ENCODE assay signal across 32 cellular contexts in the genomic region with DNA sequence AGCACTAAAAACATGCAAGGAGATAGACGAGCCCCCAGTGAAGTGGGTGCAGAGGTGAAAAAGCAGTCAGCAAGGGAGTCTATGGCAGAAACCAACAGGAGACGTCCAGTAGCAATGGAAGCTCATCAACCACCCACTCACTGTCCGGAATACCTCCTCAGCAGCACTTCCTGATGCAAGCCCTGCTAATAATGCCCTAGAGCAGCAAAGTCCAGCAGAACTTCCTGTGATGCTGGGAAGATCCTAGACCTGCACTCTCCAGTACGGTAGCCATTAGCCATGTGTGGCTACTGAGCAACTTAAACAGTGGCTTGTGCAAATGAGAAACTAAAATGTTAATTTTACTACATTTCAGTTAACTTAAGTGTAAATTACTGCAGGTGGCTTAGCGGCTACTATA. TPM values are rescaled to one million over a fixed set of nuclear protein-coding genes. Genes with fewer than 3 reads are reported as not detected.
A peak's percentile ranks its signal among the peaks of the same experiment; 100 is the strongest.
DNase-seq lines count a peak whose midpoint lies in the region; ATAC-seq, FAIRE-seq and TF ChIP-seq lines count a peak whose summit lies in the region.
"Had no signal": no experiment of that assay in that cellular context is flagged by ENCODE, and none has a peak within 500 bp of the region (broad histone marks: within the 10 kb centered on the region; RNA-seq: fewer than 3 reads in every experiment).

No MANE protein-coding gene starts in this region.

- no peaks in the 10 kb centered on the region for H3K4me1 Mint-ChIP-seq in endodermal cell
- H3K4me1 Mint-ChIP-seq: CD14-positive monocyte; CD4-positive, alpha-beta memory T cell; CD4-positive, CD25-positive, alpha-beta regulatory T cell had no signal

- H3K27ac Mint-ChIP-seq in endodermal cell: no peak overlapping the region
- H3K27ac Mint-ChIP-seq: CD14-positive monocyte; CD4-positive, alpha-beta memory T cell; CD8-positive, alpha-beta memory T cell had no signal

- H3K9me3 ChIP-seq in HepG2 (ENCODE audit: low read length): no peaks in the 10 kb centered on the region
- H3K9me3 ChIP-seq in right lobe of liver: no peaks in the 10 kb centered on the region
- H3K9me3 ChIP-seq in Karpas-422 (ENCODE audit: low read length): no peaks in the 10 kb centered on the region
- no peaks in the 10 kb centered on the region for H3K9me3 ChIP-seq in endodermal cell (ENCODE audit: control insufficient read depth, low read length)
- no peaks in the 10 kb centered on the region for H3K9me3 ChIP-seq in suprapubic skin
- H3K9me3 ChIP-seq in right atrium auricular region: peaks cover 0 to 15% of the 10 kb centered on the region in 2 donors
- H3K9me3 ChIP-seq: BE2C had no signal

- H3K27ac ChIP-seq in HepG2 (ENCODE audit: extremely low read length, insufficient read depth, low read length): peak overlapping the region; percentile 5
- no peak overlapping the region for H3K27ac ChIP-seq in right lobe of liver
- H3K27ac ChIP-seq in Karpas-422 (ENCODE audit: low read length): peak overlapping the region; percentile 8; the same call in 1 of the 2 replicates
- no peak overlapping the region for H3K27ac ChIP-seq in endodermal cell (ENCODE audit: low read depth, low read length)
- H3K27ac ChIP-seq in suprapubic skin: no peak overlapping the region
- H3K27ac ChIP-seq in right atrium auricular region: no peak overlapping the region
- H3K27ac ChIP-seq: 22Rv1, BLaER1 had no signal

- H3K27me3 Mint-ChIP-seq in endodermal cell (ENCODE audit: insufficient read depth): peaks cover 11% of the 10 kb centered on the region

- peaks cover 26% of the 10 kb centered on the region for H3K9me3 Mint-ChIP-seq in endodermal cell

- no peaks in the 10 kb centered on the region for H3K36me3 Mint-ChIP-seq in endodermal cell (ENCODE audit: low read depth)
- H3K36me3 Mint-ChIP-seq: CD14-positive monocyte; CD4-positive, CD25-positive, alpha-beta regulatory T cell; CD8-positive, alpha-beta memory T cell had no signal

- no peak for TF ChIP-seq RAD21 in HepG2 (CRISPR knock-in tag; IDR thresholded peaks at IDR 0.05)

- H3K79me2 ChIP-seq in HepG2 (ENCODE audit: insufficient read depth, low read length): no peaks in the 10 kb centered on the region
- H3K79me2 ChIP-seq in Karpas-422 (ENCODE audit: low read length): no peaks in the 10 kb centered on the region

- H2AFZ ChIP-seq in HepG2 (ENCODE audit: low read length) (no peak overlapping the region), Karpas-422 (ENCODE audit: low read length) (no peak overlapping the region)

- H3K9ac ChIP-seq in HepG2 (ENCODE audit: insufficient read depth, low read depth, low read length) (no peak overlapping the region), Karpas-422 (ENCODE audit: low read length) (no peak overlapping the region), endodermal cell (ENCODE audit: extremely low read depth, low read length, poor library complexity, severe bottlenecking) (no peak overlapping the region)
- H3K9ac ChIP-seq: BLaER1 had no signal

- DNase-seq in HepG2 (ENCODE audit: low spot score) (no peak), right lobe of liver (no peak), Karpas-422 (no peak), endodermal cell (peak; percentile 43), suprapubic skin (ENCODE audit: low spot score in 2 of 2) (peak; percentile 7 to 28), right atrium auricular region (ENCODE audit: low spot score) (no peak)
- DNase-seq: ACHN; BE2C; C1 segment of cervical spinal cord; CD4-positive, alpha-beta memory T cell; CD4-positive, CD25-positive, alpha-beta regulatory T cell; CD8-positive, alpha-beta memory T cell; COR-L47; DMS 273 treated with DMSO at 0.1 percent for 48 hours; DMS153; DMS79; DND-41; EL; GDM1 had no signal

- POLR2A ChIA-PET in HepG2 (lab: Yijun Ruan, JAX): interaction anchor here (0.7 to 1.8 kb wide), 4 partner anchors 13 to 147 kb away, joined by 3 to 13 read pairs (median 4); partner anchors contain the start of genes SERPINA11 and SERPINA3

- TF ChIP-seq EP300 in HepG2 (IDR thresholded peaks at IDR 0.05; ENCODE audit: low read depth in 2 of 2, low read length in 2 of 2) (no peak), HepG2 (CRISPR knock-in tag; IDR thresholded peaks at IDR 0.05; ENCODE audit: borderline replicate concordance) (no peak), suprapubic skin (IDR thresholded peaks at IDR 0.05) (no peak)

- no peak for FAIRE-seq in HepG2 (lab: Jason Lieb, UNC)
- FAIRE-seq: GM12878, GM12892, GM18507 had no signal

- no peak overlapping the region for H3K4me3 Mint-ChIP-seq in endodermal cell
- H3K4me3 Mint-ChIP-seq: CD14-positive monocyte; CD4-positive, alpha-beta memory T cell; CD4-positive, CD25-positive, alpha-beta regulatory T cell; CD8-positive, alpha-beta memory T cell had no signal

- no peaks in the 10 kb centered on the region for H3K27me3 ChIP-seq in HepG2 (ENCODE audit: control insufficient read depth in 1 of 2, insufficient read depth in 2 of 2, low read length in 2 of 2)
- H3K27me3 ChIP-seq in right lobe of liver: no peaks in the 10 kb centered on the region
- H3K27me3 ChIP-seq in Karpas-422 (ENCODE audit: low read length): no peaks in the 10 kb centered on the region
- no peaks in the 10 kb centered on the region for H3K27me3 ChIP-seq in endodermal cell (ENCODE audit: control insufficient read depth, insufficient read depth, low read length, poor library complexity, severe bottlenecking)
- no peaks in the 10 kb centered on the region for H3K27me3 ChIP-seq in suprapubic skin
- no peaks in the 10 kb centered on the region for H3K27me3 ChIP-seq in right atrium auricular region
- H3K27me3 ChIP-seq: BE2C, BLaER1 had no signal

- peaks cover 75% of the 10 kb centered on the region for H3K4me1 ChIP-seq in HepG2 (ENCODE audit: insufficient read depth, low read length)
- peaks cover 0 to 25% (median 6%) of the 10 kb centered on the region in 4 donors for H3K4me1 ChIP-seq in right lobe of liver
- peaks cover 55% of the 10 kb centered on the region for H3K4me1 ChIP-seq in Karpas-422 (ENCODE audit: low read length)
- no peaks in the 10 kb centered on the region for H3K4me1 ChIP-seq in endodermal cell (ENCODE audit: control insufficient read depth, insufficient read depth, low read length)
- H3K4me1 ChIP-seq in suprapubic skin: no peaks in the 10 kb centered on the region
- H3K4me1 ChIP-seq in right atrium auricular region: no peaks in the 10 kb centered on the region
- H3K4me1 ChIP-seq: BE2C, BLaER1 had no signal

- peak overlapping the region; percentile 15 for H3K4me2 ChIP-seq in HepG2 (ENCODE audit: low read depth, low read length)
- H3K4me2 ChIP-seq in Karpas-422 (ENCODE audit: low read depth, low read length, poor library complexity, severe bottlenecking): no peak overlapping the region
- H3K4me2 ChIP-seq: BLaER1 had no signal

- BruUV-seq in HepG2 (replicated peaks; lab: Mats Ljungman, UMichigan): no TSS peak

- TF ChIP-seq POLR2A in HepG2 (IDR thresholded peaks at IDR 0.05; ENCODE audit: insufficient read depth in 1 of 2, low read depth in 2 of 2, low read length in 2 of 2): no peak
- no peak for TF ChIP-seq POLR2A in right lobe of liver (IDR thresholded peaks at IDR 0.05)
- TF ChIP-seq POLR2A in suprapubic skin (IDR thresholded peaks at IDR 0.05): no peak

- 0 out of 3 replicates have a peak, but pooled peaks have one; percentile 13 for ATAC-seq in HepG2
- ATAC-seq in right lobe of liver: no peak
- no peak for ATAC-seq in GM19351 (IDR thresholded peaks at IDR 0.05; ENCODE audit: unreplicated experiment)
- no peak for ATAC-seq in HG03342 (IDR thresholded peaks at IDR 0.05; ENCODE audit: unreplicated experiment)
- ATAC-seq: GM12878 had no signal

- intact Hi-C loops in HepG2 (cut with micrococcal nuclease; ENCODE audit: unreplicated experiment): no loop called here
- intact Hi-C loops in right lobe of liver (cut with DNase I): no loop called here

- no peak overlapping the region for H3K4me3 ChIP-seq in HepG2 (replicated peaks in 1 of 3; ENCODE audit: insufficient read depth in 1 of 3, low read depth in 2 of 3, low read length in 3 of 3)
- no peak overlapping the region for H3K4me3 ChIP-seq in right lobe of liver
- no peak overlapping the region for H3K4me3 ChIP-seq in Karpas-422 (ENCODE audit: low read length)
- H3K4me3 ChIP-seq in endodermal cell (ENCODE audit: low read length): no peak overlapping the region
- no peak overlapping the region for H3K4me3 ChIP-seq in suprapubic skin
- H3K4me3 ChIP-seq in right atrium auricular region: no peak overlapping the region
- H3K4me3 ChIP-seq: BLaER1, GM12878 had no signal

- H4K20me1 ChIP-seq in HepG2 (ENCODE audit: insufficient read depth, low read length) (no peaks in the 10 kb centered on the region), Karpas-422 (ENCODE audit: insufficient read depth, low read depth, low read length) (no peaks in the 10 kb centered on the region)
- H4K20me1 ChIP-seq: BLaER1 had no signal

- TF ChIP-seq CTCF in HepG2 (CRISPR knock-in tag; IDR thresholded peaks at IDR 0.05): no peak
- no peak for TF ChIP-seq CTCF in right lobe of liver (IDR thresholded peaks at IDR 0.05)
- TF ChIP-seq CTCF in endodermal cell (conservative IDR thresholded peaks at IDR 0.05): no peak
- TF ChIP-seq CTCF in suprapubic skin (IDR thresholded peaks at IDR 0.05): no peak
- no peak for TF ChIP-seq CTCF in right atrium auricular region (IDR thresholded peaks at IDR 0.05)

- CTCF ChIA-PET in HepG2 (lab: Yijun Ruan, JAX; ENCODE audit: low intra/inter-chr PET ratio, low total read pairs): no interaction called here

- H3K9me2 ChIP-seq in Karpas-422 (replicated peaks; ENCODE audit: insufficient read depth, low read length): no peaks in the 10 kb centered on the region

- 87% methylated on average over 4 of the region's 5 CpGs for WGBS in HepG2 (ENCODE audit: low lambda C conversion rate)
- 79% methylated on average over 4 of the region's 5 CpGs for WGBS in right lobe of liver (ENCODE audit: insufficient coverage, low coverage, low lambda C conversion rate, missing lambda C conversion rate)
- 75 to 86% methylated on average over 2 to 5 of the region's 5 CpGs for WGBS in endodermal cell (ENCODE audit: insufficient coverage in 1 of 2, insufficient read length in 1 of 2), 2 experiments
- WGBS in suprapubic skin: 89% methylated on average over 5 of the region's 5 CpGs

- H3K36me3 ChIP-seq in HepG2 (replicated peaks in 1 of 2; ENCODE audit: control insufficient read depth in 1 of 2, insufficient read depth in 2 of 2, low read length in 2 of 2) (no peaks in the 10 kb centered on the region), right lobe of liver (no peaks in the 10 kb centered on the region), Karpas-422 (ENCODE audit: insufficient read depth, low read length) (peaks cover 63% of the 10 kb centered on the region), endodermal cell (ENCODE audit: control insufficient read depth, insufficient read depth, low read length) (no peaks in the 10 kb centered on the region), suprapubic skin (no peaks in the 10 kb centered on the region), right atrium auricular region (no peaks in the 10 kb centered on the region)
- H3K36me3 ChIP-seq: BE2C, BLaER1 had no signal

- in situ Hi-C loops in HepG2 (cut with HindIII; ENCODE audit: extremely low pct_ligation_motif_present, low pct_unique_long_range_greater_than_20kb): no loop called here

RNA-seq across cellular contexts. Expression of gene SERPINA9, which starts 11.0 kb away (rescaled TPM):
- not detected in 2 replicates for total RNA-seq in HepG2 (2016; rRNA removed; fragmentation: Illumina TruSeq; extraction: Trizol)
- not detected in 2 replicates for total RNA-seq in HepG2 (2016; cell fraction: cytosol; rRNA removed; fragmentation: Illumina TruSeq; extraction: Trizol; ENCODE audit: low read depth)
- not detected in 2 replicates for total RNA-seq in HepG2 (2016; cell fraction: insoluble cytoplasmic fraction; rRNA removed; fragmentation: Illumina TruSeq; extraction: Trizol)
- not detected in 2 replicates for total RNA-seq in HepG2 (2016; cell fraction: membrane; rRNA removed; fragmentation: Illumina TruSeq; extraction: Trizol)
- not detected in 2 replicates for total RNA-seq in HepG2 (2016; cell fraction: nucleus; rRNA removed; fragmentation: Illumina TruSeq; extraction: Trizol)
- 0.12 and 0.21 TPM in 2 replicates for polyA plus RNA-seq in HepG2 (2011; rRNA removed)
- polyA plus RNA-seq in HepG2 (2011; cell fraction: cytosol; rRNA removed): 0.16 and 0.18 TPM in 2 replicates
- polyA plus RNA-seq in HepG2 (2011; cell fraction: nucleus; rRNA removed): 0.64 and 1.1 TPM in 2 replicates
- 0.17 and 0.78 TPM in 2 replicates for polyA plus RNA-seq in HepG2 (2012)
- polyA plus RNA-seq in HepG2 (2016; cell fraction: cytosol; fragmentation: Illumina TruSeq; extraction: Trizol; ENCODE audit: low read depth): not detected in 2 replicates
- not detected in 2 replicates for polyA plus RNA-seq in HepG2 (2016; cell fraction: insoluble cytoplasmic fraction; fragmentation: Illumina TruSeq; extraction: Trizol; ENCODE audit: low read depth)
- not detected in 2 replicates for polyA plus RNA-seq in HepG2 (2016; cell fraction: membrane; fragmentation: Illumina TruSeq; extraction: Trizol; ENCODE audit: low read depth)
- not detected in 2 replicates for polyA plus RNA-seq in HepG2 (2016; cell fraction: nucleus; fragmentation: Illumina TruSeq; extraction: Trizol; ENCODE audit: insufficient read depth, low read depth)
- polyA minus RNA-seq in HepG2 (2011; rRNA and poly(A)+ RNA removed; ENCODE audit: low replicate concordance): 0.12 TPM in 1 of 2 replicates, not detected in the other
- not detected in 2 replicates for polyA minus RNA-seq in HepG2 (2011; cell fraction: cytosol; rRNA and poly(A)+ RNA removed)
- 0.37 TPM in 1 of 2 replicates, not detected in the other for polyA minus RNA-seq in HepG2 (2011; cell fraction: nucleus; rRNA and poly(A)+ RNA removed)
- total RNA-seq in right lobe of liver: under 1 TPM in 1 of 6 experiments, not detected in 5; 0.18 TPM
- 164 and 182 TPM in 2 replicates for total RNA-seq in Karpas-422 (2014; rRNA removed; shearing (Covaris generic); ENCODE audit: low replicate concordance)
- not detected for total RNA-seq in endodermal cell
- not detected for polyA plus RNA-seq in endodermal cell (2013, experiment 1 of 2)
- polyA plus RNA-seq in endodermal cell (2013, experiment 2 of 2): not detected
- 10 to 100 TPM in 2 of 4 donors, 1 to 10 TPM in 2; 1.8 to 11.0 (median 6.2) TPM for total RNA-seq in suprapubic skin
- total RNA-seq in right atrium auricular region: not detected
- total RNA-seq: A172; A673; CD4-positive, alpha-beta memory T cell; CD4-positive, CD25-positive, alpha-beta regulatory T cell; CD8-positive, alpha-beta memory T cell; G401; GM12878 had no signal
- polyA plus RNA-seq: CD14-positive monocyte; CD4-positive, alpha-beta memory T cell; CD4-positive, CD25-positive, alpha-beta regulatory T cell; CD8-positive, alpha-beta memory T cell had no signal

RNA-seq across cellular contexts. Expression of gene SERPINA11, which starts 12.4 kb away (rescaled TPM):
- 9.8 and 21.2 TPM in 2 replicates for total RNA-seq in HepG2 (2016; rRNA removed; fragmentation: Illumina TruSeq; extraction: Trizol)
- total RNA-seq in HepG2 (2016; cell fraction: cytosol; rRNA removed; fragmentation: Illumina TruSeq; extraction: Trizol; ENCODE audit: low read depth): 4.9 TPM in 2 replicates
- 7.7 and 19.9 TPM in 2 replicates for total RNA-seq in HepG2 (2016; cell fraction: insoluble cytoplasmic fraction; rRNA removed; fragmentation: Illumina TruSeq; extraction: Trizol)
- total RNA-seq in HepG2 (2016; cell fraction: membrane; rRNA removed; fragmentation: Illumina TruSeq; extraction: Trizol): 6.8 and 7.2 TPM in 2 replicates
- total RNA-seq in HepG2 (2016; cell fraction: nucleus; rRNA removed; fragmentation: Illumina TruSeq; extraction: Trizol): 17.5 and 21.4 TPM in 2 replicates
- 131 and 142 TPM in 2 replicates for polyA plus RNA-seq in HepG2 (2011; rRNA removed)
- polyA plus RNA-seq in HepG2 (2011; cell fraction: cytosol; rRNA removed): 228 and 231 TPM in 2 replicates
- 105 and 121 TPM in 2 replicates for polyA plus RNA-seq in HepG2 (2011; cell fraction: nucleus; rRNA removed)
- polyA plus RNA-seq in HepG2 (2012): 284 and 307 TPM in 2 replicates
- polyA plus RNA-seq in HepG2 (2016; cell fraction: cytosol; fragmentation: Illumina TruSeq; extraction: Trizol; ENCODE audit: low read depth): 9.3 and 10.7 TPM in 2 replicates
- 10.5 and 15.9 TPM in 2 replicates for polyA plus RNA-seq in HepG2 (2016; cell fraction: insoluble cytoplasmic fraction; fragmentation: Illumina TruSeq; extraction: Trizol; ENCODE audit: low read depth)
- 8.6 and 9.0 TPM in 2 replicates for polyA plus RNA-seq in HepG2 (2016; cell fraction: membrane; fragmentation: Illumina TruSeq; extraction: Trizol; ENCODE audit: low read depth)
- 40.1 and 45.5 TPM in 2 replicates for polyA plus RNA-seq in HepG2 (2016; cell fraction: nucleus; fragmentation: Illumina TruSeq; extraction: Trizol; ENCODE audit: insufficient read depth, low read depth)
- polyA minus RNA-seq in HepG2 (2011; rRNA and poly(A)+ RNA removed; ENCODE audit: low replicate concordance): 88.7 TPM in 1 of 2 replicates, not detected in the other
- 75.9 and 114 TPM in 2 replicates for polyA minus RNA-seq in HepG2 (2011; cell fraction: cytosol; rRNA and poly(A)+ RNA removed)
- 62.1 and 71.2 TPM in 2 replicates for polyA minus RNA-seq in HepG2 (2011; cell fraction: nucleus; rRNA and poly(A)+ RNA removed)
- total RNA-seq in right lobe of liver: 100 to 1,000 TPM in 4 of 6 experiments, 10 to 100 TPM in 2; 79.7 to 414 (median 172) TPM
- 0.97 and 1.4 TPM in 2 replicates for total RNA-seq in Karpas-422 (2014; rRNA removed; shearing (Covaris generic); ENCODE audit: low replicate concordance)
- total RNA-seq in endodermal cell: under 1 TPM in 1 of 2 donors, not detected in 1; 0.70 TPM
- not detected for polyA plus RNA-seq in endodermal cell (2013, experiment 1 of 2)
- polyA plus RNA-seq in endodermal cell (2013, experiment 2 of 2): not detected
- not detected for total RNA-seq in suprapubic skin
- not detected for total RNA-seq in right atrium auricular region
- total RNA-seq: A172; A673; CD4-positive, alpha-beta memory T cell; CD4-positive, CD25-positive, alpha-beta regulatory T cell; CD8-positive, alpha-beta memory T cell; Daoy; G401; GM12878 had no signal
- polyA plus RNA-seq: AG04450; CD14-positive monocyte; CD4-positive, alpha-beta memory T cell; CD4-positive, CD25-positive, alpha-beta regulatory T cell; CD8-positive, alpha-beta memory T cell had no signal

RNA-seq across cellular contexts. Expression of gene SERPINA12, which starts 44.2 kb away (rescaled TPM):
- total RNA-seq in HepG2 (2016; rRNA removed; fragmentation: Illumina TruSeq; extraction: Trizol) (not detected in 2 replicates), right lobe of liver (1 to 10 TPM in 1 of 6 experiments, under 1 TPM in 2, not detected in 3; 0.26 to 2.8 (median 0.39) TPM), endodermal cell (not detected), suprapubic skin (100 to 1,000 TPM in 3 of 4 donors, 10 to 100 TPM in 1; 91.3 to 486 (median 265) TPM), right atrium auricular region (not detected)
- total RNA-seq in HepG2 (2016; cell fraction: cytosol; rRNA removed; fragmentation: Illumina TruSeq; extraction: Trizol; ENCODE audit: low read depth): not detected in 2 replicates
- total RNA-seq in HepG2 (2016; cell fraction: insoluble cytoplasmic fraction; rRNA removed; fragmentation: Illumina TruSeq; extraction: Trizol): not detected in 2 replicates
- total RNA-seq in HepG2 (2016; cell fraction: membrane; rRNA removed; fragmentation: Illumina TruSeq; extraction: Trizol): not detected in 2 replicates
- not detected in 2 replicates for total RNA-seq in HepG2 (2016; cell fraction: nucleus; rRNA removed; fragmentation: Illumina TruSeq; extraction: Trizol)
- polyA plus RNA-seq in HepG2 (2011; rRNA removed): 0.08 TPM in 1 of 2 replicates, not detected in the other
- polyA plus RNA-seq in HepG2 (2011; cell fraction: cytosol; rRNA removed): 0.07 TPM in 1 of 2 replicates, not detected in the other
- polyA plus RNA-seq in HepG2 (2011; cell fraction: nucleus; rRNA removed): not detected in 2 replicates
- 9.8 and 20.4 TPM in 2 replicates for polyA plus RNA-seq in HepG2 (2012)
- not detected in 2 replicates for polyA plus RNA-seq in HepG2 (2016; cell fraction: cytosol; fragmentation: Illumina TruSeq; extraction: Trizol; ENCODE audit: low read depth)
- 0.11 TPM in 1 of 2 replicates, not detected in the other for polyA plus RNA-seq in HepG2 (2016; cell fraction: insoluble cytoplasmic fraction; fragmentation: Illumina TruSeq; extraction: Trizol; ENCODE audit: low read depth)
- polyA plus RNA-seq in HepG2 (2016; cell fraction: membrane; fragmentation: Illumina TruSeq; extraction: Trizol; ENCODE audit: low read depth): 0.08 TPM in 1 of 2 replicates, not detected in the other
- polyA plus RNA-seq in HepG2 (2016; cell fraction: nucleus; fragmentation: Illumina TruSeq; extraction: Trizol; ENCODE audit: insufficient read depth, low read depth): not detected in 2 replicates
- 0.10 TPM in 1 of 2 replicates, not detected in the other for polyA minus RNA-seq in HepG2 (2011; rRNA and poly(A)+ RNA removed; ENCODE audit: low replicate concordance)
- not detected in 2 replicates for polyA minus RNA-seq in HepG2 (2011; cell fraction: cytosol; rRNA and poly(A)+ RNA removed)
- not detected in 2 replicates for polyA minus RNA-seq in HepG2 (2011; cell fraction: nucleus; rRNA and poly(A)+ RNA removed)
- not detected in 2 replicates for total RNA-seq in Karpas-422 (2014; rRNA removed; shearing (Covaris generic); ENCODE audit: low replicate concordance)
- polyA plus RNA-seq in endodermal cell (2013, experiment 1 of 2): not detected
- not detected for polyA plus RNA-seq in endodermal cell (2013, experiment 2 of 2)
- total RNA-seq: A172; A673; CD4-positive, alpha-beta memory T cell; CD4-positive, CD25-positive, alpha-beta regulatory T cell; CD8-positive, alpha-beta memory T cell; Daoy; G401; GM12878 had no signal
- polyA plus RNA-seq: AG04450; CD14-positive monocyte; CD4-positive, alpha-beta memory T cell; CD4-positive, CD25-positive, alpha-beta regulatory T cell; CD8-positive, alpha-beta memory T cell; GM12878 had no signal

Comparison
In these comparisons a context has a peak if more than half of its experiments do, and no peak if none do; other contexts are left out.
1. H3K27ac ChIP-seq: peak in HepG2 (single experiment) and Karpas-422 (single experiment); none in right lobe of liver (0 of 3), endodermal cell (single experiment), suprapubic skin (single experiment) and right atrium auricular region (0 of 2).
2. DNase-seq: peak in endodermal cell (single experiment) and suprapubic skin (2 of 2); none in HepG2 (single experiment), right lobe of liver (0 of 3), Karpas-422 (single experiment) and right atrium auricular region (single experiment).
3. RNA of gene SERPINA9, which starts 11.0 kb away (total RNA-seq): 164 to 182 TPM in Karpas-422; 1.8 to 11.0 TPM in suprapubic skin, not detected in HepG2, 0.18 TPM in right lobe of liver, not detected in endodermal cell and not detected in right atrium auricular region; every median in the first group is over 10 times any median in the second.
4. RNA of gene SERPINA12, which starts 44.2 kb away (total RNA-seq): 91.3 to 486 TPM in suprapubic skin; 0.26 to 2.8 TPM in right lobe of liver, not detected in HepG2, not detected in Karpas-422, not detected in endodermal cell and not detected in right atrium auricular region; every median in the first group is over 10 times any median in the second.